In genomic region chr6:111761783-111762312, GRCh38 we compare ENCODE assay signal across 1 cellular context.
TF ChIP-seq lines count a peak whose summit lies in the region.

No MANE protein-coding gene starts in this region.

TF ChIP-seq in H1, 55 proteins besides CTCF, POLR2A, EP300 and RAD21:
- TF ChIP-seq POU5F1 (IDR thresholded peaks at IDR 0.05; ENCODE audit: low read depth, low read length), result no peak
- no peak for TF ChIP-seq TEAD4 (IDR thresholded peaks at IDR 0.05; ENCODE audit: low read depth, low read length)
- no peak for TF ChIP-seq RXRA (IDR thresholded peaks at IDR 0.05; ENCODE audit: insufficient read depth, low read depth, low read length)
- no peak for TF ChIP-seq EGR1 (IDR thresholded peaks at IDR 0.05; ENCODE audit: borderline replicate concordance, low read depth, low read length)
- no peak for TF ChIP-seq SP1 (IDR thresholded peaks at IDR 0.05; ENCODE audit: low read depth, low read length)
- TF ChIP-seq TAF1 (IDR thresholded peaks at IDR 0.05; ENCODE audit: low read depth, low read length), result no peak
- TF ChIP-seq E2F6 (IDR thresholded peaks at IDR 0.05), result no peak
- TF ChIP-seq ASH2L (IDR thresholded peaks at IDR 0.05; ENCODE audit: low read length), result no peak
- no peak for TF ChIP-seq NANOG (IDR thresholded peaks at IDR 0.05; ENCODE audit: insufficient read depth, low read depth, low read length, poor library complexity, severe bottlenecking)
- TF ChIP-seq ZNF274 (IDR thresholded peaks at IDR 0.05; ENCODE audit: borderline replicate concordance, extremely low read depth, low read length), result no peak
- TF ChIP-seq RFX5 (IDR thresholded peaks at IDR 0.05; ENCODE audit: borderline replicate concordance, low read depth, low read length), result no peak
- TF ChIP-seq CHD1 (IDR thresholded peaks at IDR 0.05; ENCODE audit: low read depth, low read length), result no peak
- no peak for TF ChIP-seq USF2 (IDR thresholded peaks at IDR 0.05; ENCODE audit: low read length)
